In the genomic region with DNA sequence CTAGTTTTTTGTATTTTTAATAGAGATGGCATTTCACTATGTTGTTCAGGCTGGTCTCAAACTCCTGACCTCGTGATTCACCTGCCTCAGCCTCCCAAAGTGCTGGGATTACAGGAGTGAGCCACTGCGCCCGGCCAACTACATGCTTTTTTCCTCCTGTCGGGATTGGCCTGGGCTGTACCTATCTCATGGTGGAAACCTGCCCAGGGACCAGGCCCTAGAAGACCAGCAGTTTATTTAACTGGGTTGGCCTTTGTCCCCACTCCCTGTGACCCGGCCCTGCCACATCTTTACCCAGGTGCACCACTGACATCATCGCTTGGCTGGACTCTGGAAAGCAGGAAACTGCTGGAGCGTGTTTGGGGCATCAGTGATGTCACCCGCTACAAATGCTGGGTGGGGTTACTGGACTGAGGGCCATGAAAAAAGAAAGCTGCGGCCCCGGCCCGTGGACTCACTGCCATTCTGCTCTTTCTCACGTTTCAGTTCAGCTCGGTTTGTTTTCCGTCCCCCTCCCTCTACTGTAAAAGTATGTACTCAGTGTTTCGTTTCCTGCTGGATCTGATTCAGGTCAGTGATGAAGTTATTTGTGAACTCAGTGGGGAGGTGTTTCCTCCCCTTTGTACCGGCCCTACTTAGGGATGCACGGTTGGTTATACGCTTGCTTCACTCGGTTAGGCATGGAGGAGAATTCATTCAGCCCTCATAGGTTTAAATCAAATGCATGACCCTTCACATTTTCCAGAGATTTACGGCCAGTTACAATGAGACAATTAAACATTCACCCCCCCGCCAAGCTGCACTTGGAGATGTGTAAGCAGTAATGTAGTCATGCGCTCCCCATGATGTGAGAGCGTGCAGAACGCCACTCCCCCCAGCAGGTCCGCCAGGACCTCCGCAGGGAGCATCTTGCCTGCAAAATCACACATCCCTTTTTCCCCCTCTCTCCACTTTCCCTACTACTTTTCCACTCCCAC, we compare ENCODE assay signal across 1 cellular context.
A peak's percentile ranks its signal among the peaks of the same experiment; 100 is the strongest.
TF ChIP-seq lines count a peak whose summit lies in the region.

No MANE protein-coding gene starts in this region.

TF ChIP-seq in liver, 16 proteins besides CTCF, POLR2A, EP300 and RAD21 (continued from another document):
- peak in 1 of 2 donors; percentile 34 for TF ChIP-seq GABPA (IDR thresholded peaks at IDR 0.05 in 1 of 2, conservative IDR thresholded peaks at IDR 0.05 in 1 of 2)
- TF ChIP-seq HNF4G (IDR thresholded peaks at IDR 0.05) = peak; percentile 88
- peak; percentile 80 for TF ChIP-seq FOXA2 (IDR thresholded peaks at IDR 0.05)
- peak; percentile 98 for TF ChIP-seq JUND (IDR thresholded peaks at IDR 0.05)
